Comparison of ENCODE assay signal across 9 cellular contexts in genomic region chr11:3835100-3835485, GRCh38. TPM values are rescaled to one million over a fixed set of nuclear protein-coding genes. Genes with fewer than 3 reads are reported as not detected.
DNase-seq lines count a peak whose midpoint lies in the region; ATAC-seq, FAIRE-seq and TF ChIP-seq lines count a peak whose summit lies in the region.
"Had no signal": no experiment of that assay in that cellular context is flagged by ENCODE, and none has a peak within 500 bp of the region (broad histone marks: within the 10 kb centered on the region; RNA-seq: fewer than 3 reads in every experiment).

No MANE protein-coding gene starts in this region.

- H3K79me1 ChIP-seq in IMR-90 (ENCODE audit: low read depth in 1 of 2, low read length in 2 of 2) (peaks cover 62 to 97% of the 10 kb centered on the region in 2 experiments), mesendoderm (ENCODE audit: low read length) (peaks cover 61% of the 10 kb centered on the region)

- CTCF ChIA-PET in IMR-90 (lab: Yijun Ruan, JAX), result no interaction called here
- CTCF ChIA-PET in GM12878 (lab: Yijun Ruan, JAX), result interaction anchor here (1.0 to 39.6 kb wide), 7 partner anchors 9 to 238 kb away, joined by 3 to 1047 read pairs (median 8); partner anchors contain the start of genes PGAP2 and STIM1

- in situ Hi-C loops in IMR-90 (cut with MboI; ENCODE audit: low sequenced_read_pairs) (no loop called here), GM12878 (cut with MboI) (loop anchor here (25.0 kb wide), 1 partner anchor 552 kb away; the partner anchor contains the start of gene TRIM21)

- H2AFZ ChIP-seq in IMR-90 (replicated peaks; ENCODE audit: low read length, poor library complexity), result no peak overlapping the region
- no peak overlapping the region for H2AFZ ChIP-seq in GM12878 (ENCODE audit: control insufficient read depth, low read depth, low read length)

- H3K56ac ChIP-seq in IMR-90 (ENCODE audit: extremely low read depth, insufficient read depth, low read length), result no peak overlapping the region
- no peak overlapping the region for H3K56ac ChIP-seq in mesendoderm (ENCODE audit: low read length)

- TF ChIP-seq RAD21 in IMR-90 (IDR thresholded peaks at IDR 0.05; ENCODE audit: low read length) (no peak), GM12878 (IDR thresholded peaks at IDR 0.05; ENCODE audit: insufficient read depth, low read depth, low read length) (no peak)

- no peak overlapping the region for H3K4me3 ChIP-seq in BLaER1
- H3K4me3 ChIP-seq in IMR-90 (ENCODE audit: insufficient read depth, low read depth, low read length), result no peak overlapping the region
- peak overlapping the region; percentile 37 for H3K4me3 ChIP-seq in GM12878
- H3K4me3 ChIP-seq in mesendoderm (ENCODE audit: low read length), result no peak overlapping the region

- H3K14ac ChIP-seq in IMR-90 (replicated peaks; ENCODE audit: low read depth, low read length), result peak overlapping the region; percentile 14; the same call in 1 of the 2 replicates

- peak overlapping the region; percentile 52 for H3K27ac ChIP-seq in BLaER1
- H3K27ac ChIP-seq in IMR-90 (ENCODE audit: insufficient read depth, low read length), result no peak overlapping the region
- H3K27ac ChIP-seq in GM12878 (ENCODE audit: control insufficient read depth, insufficient read depth), result peak overlapping the region; percentile 50
- no peak overlapping the region for H3K27ac ChIP-seq in mesendoderm (ENCODE audit: low read depth, low read length)

- H3K9me3 ChIP-seq in BLaER1 (no peaks in the 10 kb centered on the region), IMR-90 (ENCODE audit: control insufficient read depth, insufficient read depth, low read length) (no peaks in the 10 kb centered on the region), GM12878 (replicated peaks; ENCODE audit: control insufficient read depth, insufficient read depth, low read length) (no peaks in the 10 kb centered on the region)

- H3K4ac ChIP-seq in IMR-90 (ENCODE audit: low read depth, low read length) (peak overlapping the region; percentile 34; the same call in 1 of the 2 replicates), mesendoderm (ENCODE audit: low read depth, low read length) (no peak overlapping the region)

- no peak overlapping the region for H2BK20ac ChIP-seq in IMR-90 (ENCODE audit: low read depth, low read length)

- H3K9ac ChIP-seq in BLaER1, result peak overlapping the region; percentile 21; the same call in 1 of the 2 replicates
- H3K9ac ChIP-seq in IMR-90 (ENCODE audit: low read depth, low read length), result no peak overlapping the region
- H3K9ac ChIP-seq in GM12878 (ENCODE audit: control insufficient read depth, insufficient read depth, low read length), result no peak overlapping the region
- H3K9ac ChIP-seq in mesendoderm (ENCODE audit: low read length), result no peak overlapping the region

- H4K20me1 ChIP-seq in BLaER1 (peaks cover 98% of the 10 kb centered on the region), IMR-90 (ENCODE audit: insufficient read depth, low read length) (peaks cover 95% of the 10 kb centered on the region), GM12878 (ENCODE audit: control insufficient read depth, insufficient read depth) (no peaks in the 10 kb centered on the region; the same call in 1 of the 2 replicates)

- no peak for FAIRE-seq in GM12878 (lab: Jason Lieb, UNC)

- no peak overlapping the region for H4K8ac ChIP-seq in IMR-90 (ENCODE audit: low read depth in 2 of 2, low read length in 2 of 2)
- no peak overlapping the region for H4K8ac ChIP-seq in mesendoderm (ENCODE audit: low read depth, low read length)

- H3K18ac ChIP-seq in IMR-90 (ENCODE audit: low read depth, low read length) (no peak overlapping the region), mesendoderm (ENCODE audit: low read length) (no peak overlapping the region)

- H3K4me1 ChIP-seq in BLaER1 (peaks cover 79% of the 10 kb centered on the region), IMR-90 (ENCODE audit: control insufficient read depth, insufficient read depth, low read length) (peaks cover 22% of the 10 kb centered on the region), GM12878 (ENCODE audit: control insufficient read depth, insufficient read depth, low read length) (peaks cover 41% of the 10 kb centered on the region), mesendoderm (ENCODE audit: control insufficient read depth, low read depth, low read length) (peaks cover 28% of the 10 kb centered on the region)

- BruUV-seq in IMR-90 (replicated peaks; lab: Mats Ljungman, UMichigan) (no TSS peak), GM12878 (replicated peaks; lab: Mats Ljungman, UMichigan) (no TSS peak)

- H4K5ac ChIP-seq in IMR-90 (ENCODE audit: low read depth, low read length), result no peak overlapping the region
- H4K5ac ChIP-seq in mesendoderm (ENCODE audit: low read length), result no peak overlapping the region

- ATAC-seq in IMR-90 (ENCODE audit: low read depth), result no peak
- no peak for ATAC-seq in GM12878
- ATAC-seq in GM18909 (IDR thresholded peaks at IDR 0.05; ENCODE audit: poor library complexity, unreplicated experiment), result no peak

- intact Hi-C loops in IMR-90 (cut with micrococcal nuclease), result no loop called here
- intact Hi-C loops in GM12878 (cut with micrococcal nuclease; ENCODE audit: unreplicated experiment), result no loop called here

- no peak for TF ChIP-seq POLR2A in IMR-90 (IDR thresholded peaks at IDR 0.05; ENCODE audit: low read depth, low read length)
- no peak for TF ChIP-seq POLR2A in GM12878 (IDR thresholded peaks at IDR 0.05; ENCODE audit: low read depth, low read length)

- WGBS in IMR-90 (ENCODE audit: extremely low coverage in 2 of 2, insufficient read length in 1 of 2), 2 experiments, result 60% methylated on average over 1 of the region's 3 CpGs; no CpG with 5 or more reads in 1 of the 2 experiments
- 36% methylated on average over 3 of the region's 3 CpGs for WGBS in GM12878 (ENCODE audit: insufficient coverage, insufficient replicate concordance, low lambda C conversion rate, missing lambda C conversion rate)
- WGBS in mesendoderm (ENCODE audit: extremely low coverage, insufficient coverage, low lambda C conversion rate), result no CpG with 5 or more reads among the region's 3 CpGs

- TF ChIP-seq CTCF in IMR-90 (conservative IDR thresholded peaks at IDR 0.05; ENCODE audit: low read depth, low read length), result no peak
- no peak for TF ChIP-seq CTCF in GM12878 (IDR thresholded peaks at IDR 0.05 in 2 of 3, conservative IDR thresholded peaks at IDR 0.05 in 1 of 3; ENCODE audit: control insufficient read depth in 2 of 3, extremely low read depth in 1 of 3, insufficient read depth in 1 of 3, low read depth in 3 of 3, low read length in 3 of 3)

- peak overlapping the region; percentile 94 for H3K4me2 ChIP-seq in BLaER1
- H3K4me2 ChIP-seq in IMR-90 (ENCODE audit: low read depth, low read length), result no peak overlapping the region
- peak overlapping the region; percentile 32 for H3K4me2 ChIP-seq in GM12878 (ENCODE audit: control insufficient read depth, insufficient read depth)
- no peak overlapping the region for H3K4me2 ChIP-seq in mesendoderm (ENCODE audit: low read length)

- peak overlapping the region; percentile 48; the same call in 1 of the 2 replicates for H2AK5ac ChIP-seq in IMR-90 (ENCODE audit: low read depth, low read length)
- H2AK5ac ChIP-seq in mesendoderm (ENCODE audit: low read length), result no peak overlapping the region

- peaks cover 95% of the 10 kb centered on the region for H3K79me2 ChIP-seq in GM12878 (ENCODE audit: control insufficient read depth, insufficient read depth, low read length)
- peaks cover 38% of the 10 kb centered on the region for H3K79me2 ChIP-seq in mesendoderm (ENCODE audit: control insufficient read depth, insufficient read depth, low read length)

- dilution Hi-C loops in IMR-90 (cut with HindIII; ENCODE audit: low sequenced_read_pairs, unreplicated experiment), result no loop called here

- SMC1A ChIA-PET in GM12878 (lab: Charles Lee; ENCODE audit: uncharacterized antibody, unreplicated experiment), result interaction anchor here (1.1 to 12.4 kb wide), 6 partner anchors 15 to 222 kb away, joined by 3 to 188 read pairs (median 4); partner anchors contain the start of genes PGAP2 and STIM1

- H2BK120ac ChIP-seq in IMR-90 (ENCODE audit: low read depth, low read length) (no peak overlapping the region), mesendoderm (ENCODE audit: low read depth, low read length) (no peak overlapping the region)

- H2BK15ac ChIP-seq in IMR-90 (ENCODE audit: low read depth, low read length), result no peak overlapping the region
- H2BK15ac ChIP-seq in mesendoderm (replicated peaks; ENCODE audit: low read depth), result no peak overlapping the region

- TF ChIP-seq EP300 in GM12878 (IDR thresholded peaks at IDR 0.05; ENCODE audit: borderline replicate concordance in 1 of 2, control insufficient read depth in 1 of 2, low read depth in 2 of 2, low read length in 2 of 2), result no peak

- DNase-seq in IMR-90 (peak; percentile 27), GM12878 (ENCODE audit: low read depth, low spot score) (no peak), mesendoderm (peak; percentile 21), NCI-H526 treated with DMSO at 0.1 percent for 48 hours (lab: John Stamatoyannopoulos, UW) (no peak), NCI-H2171 treated with DMSO at 0.1 percent for 48 hours (lab: John Stamatoyannopoulos, UW) (no peak), COR-L47 (lab: John Stamatoyannopoulos, UW) (no peak)
- DNase-seq: DMS79 treated with DMSO at 0.1 percent for 48 hours had no signal

- RAD21 ChIA-PET in GM12878 (lab: Charles Lee; ENCODE audit: unreplicated experiment), result interaction anchor here (0.8 to 12.7 kb wide), 4 partner anchors 9 to 238 kb away, joined by 3 to 304 read pairs (median 20); partner anchors contain the start of gene STIM1

- peak overlapping the region; percentile 57 for H2AK9ac ChIP-seq in IMR-90 (replicated peaks; ENCODE audit: low read depth, low read length, poor library complexity)

- H4K91ac ChIP-seq in IMR-90 (ENCODE audit: insufficient read depth, low read depth, low read length), result peak overlapping the region; percentile 1; the same call in 1 of the 2 replicates

- POLR2A ChIA-PET in IMR-90 (lab: Charles Lee; ENCODE audit: unreplicated experiment), result no interaction called here
- POLR2A ChIA-PET in GM12878 (lab: Charles Lee), result interaction anchor here (0.7 to 12.0 kb wide), 5 partner anchors 19 to 211 kb away, joined by 3 to 242 read pairs (median 4); partner anchors contain the start of gene STIM1

- H2BK5ac ChIP-seq in IMR-90 (ENCODE audit: low read depth, low read length, poor library complexity, severe bottlenecking), result no peak overlapping the region
- no peak overlapping the region for H2BK5ac ChIP-seq in mesendoderm (ENCODE audit: low read length)

- H3K9me1 ChIP-seq in IMR-90 (ENCODE audit: insufficient read depth, low read length), result peaks cover 59% of the 10 kb centered on the region

- peaks cover 52% of the 10 kb centered on the region for H3K36me3 ChIP-seq in BLaER1
- peaks cover 8% of the 10 kb centered on the region for H3K36me3 ChIP-seq in IMR-90 (ENCODE audit: control insufficient read depth, insufficient read depth, low read length)
- peaks cover 9 to 23% of the 10 kb centered on the region in 2 experiments; a peak in 3 of 4 replicates for H3K36me3 ChIP-seq in GM12878 (ENCODE audit: control insufficient read depth in 2 of 2, insufficient read depth in 2 of 2, low read length in 1 of 2)
- peaks cover 4% of the 10 kb centered on the region for H3K36me3 ChIP-seq in mesendoderm (ENCODE audit: control insufficient read depth, insufficient read depth, low read length)

- H3K27me3 ChIP-seq in BLaER1 (no peaks in the 10 kb centered on the region), IMR-90 (ENCODE audit: control insufficient read depth, insufficient read depth, low read length) (no peaks in the 10 kb centered on the region), GM12878 (replicated peaks in 1 of 2; ENCODE audit: control insufficient read depth in 2 of 2, insufficient read depth in 2 of 2, low read length in 1 of 2) (no peaks in the 10 kb centered on the region), mesendoderm (ENCODE audit: insufficient read depth, low read length, poor library complexity) (no peaks in the 10 kb centered on the region)

- H3K23ac ChIP-seq in IMR-90 (ENCODE audit: low read depth, low read length) (peak overlapping the region; percentile 61), mesendoderm (ENCODE audit: low read length) (no peak overlapping the region)

RNA-seq across cellular contexts. Expression of gene RHOG, which starts 5.7 kb away (rescaled TPM):
- total RNA-seq in IMR-90 (2012; rRNA removed), result 16.3 and 20.6 TPM in 2 replicates
- polyA plus RNA-seq in IMR-90 (2012; rRNA removed), result 106 and 114 TPM in 2 replicates
- polyA plus RNA-seq in IMR-90 (2012; cell fraction: cytosol; rRNA removed), result 41.7 and 123 TPM in 2 replicates
- polyA plus RNA-seq in IMR-90 (2012; cell fraction: nucleus; rRNA removed; ENCODE audit: low replicate concordance), result 16.5 and 40.2 TPM in 2 replicates
- 35.7 and 37.8 TPM in 2 replicates for total RNA-seq in GM12878 (2013; cell fraction: nucleolus; rRNA removed)
- 56.2 and 64.7 TPM in 2 replicates for total RNA-seq in GM12878 (2014; rRNA removed)
- total RNA-seq in GM12878 (2014; rRNA removed; fragmentation: Illumina TruSeq; extraction: Trizol), result 47.7 and 48.8 TPM in 2 replicates
- total RNA-seq in GM12878 (2021), result 128 and 137 TPM in 2 replicates
- 51.6 TPM for polyA plus RNA-seq in GM12878 (2011; ENCODE audit: low read depth)
- polyA plus RNA-seq in GM12878 (2011; rRNA removed), result 45.0 and 121 TPM in 2 replicates
- polyA plus RNA-seq in GM12878 (2011; cell fraction: cytosol; rRNA removed), result 237 and 296 TPM in 2 replicates
- 108 and 111 TPM in 2 replicates for polyA plus RNA-seq in GM12878 (2011; cell fraction: nucleus; rRNA removed)
- 103 and 132 TPM in 2 replicates for polyA plus RNA-seq in GM12878 (2012)
- 51.4 and 98.2 TPM in 2 replicates for polyA plus RNA-seq in GM12878 (2014; fragmentation: Illumina TruSeq; extraction: Trizol)
- 10 to 100 TPM; 16.0 to 42.0 TPM for polyA plus RNA-seq in GM12878 (2014; fragmentation: Nextera tagmentation; extraction: Ambion mirVana)
- polyA plus RNA-seq in GM12878 (2014; rRNA removed), result 172 and 192 TPM in 2 replicates
- polyA plus RNA-seq in GM12878 (2016; fragmentation: Nextera tagmentation; extraction: Ambion mirVana), result 100 to 1,000 TPM in 1 of 2 experiments, 10 to 100 TPM in 1; 91.4 to 109 TPM
- polyA minus RNA-seq in GM12878 (2011; rRNA and poly(A)+ RNA removed), result 171 and 213 TPM in 2 replicates
- 95.8 and 106 TPM in 2 replicates for polyA minus RNA-seq in GM12878 (2011; cell fraction: cytosol; rRNA and poly(A)+ RNA removed)
- polyA minus RNA-seq in GM12878 (2011; cell fraction: nucleus; rRNA and poly(A)+ RNA removed), result 45.0 and 71.6 TPM in 2 replicates
- polyA plus RNA-seq in mesendoderm (2013, experiment 1 of 2), result 38.2 TPM
- polyA plus RNA-seq in mesendoderm (2013, experiment 2 of 2), result 34.7 TPM

RNA-seq across cellular contexts. Expression of gene STIM1, which starts 20.4 kb away (rescaled TPM):
- total RNA-seq in IMR-90 (2012; rRNA removed), result 13.9 and 17.9 TPM in 2 replicates
- polyA plus RNA-seq in IMR-90 (2012; rRNA removed), result 19.2 and 23.0 TPM in 2 replicates
- polyA plus RNA-seq in IMR-90 (2012; cell fraction: cytosol; rRNA removed), result 24.2 and 28.5 TPM in 2 replicates
- polyA plus RNA-seq in IMR-90 (2012; cell fraction: nucleus; rRNA removed; ENCODE audit: low replicate concordance), result 34.8 and 44.6 TPM in 2 replicates
- 113 and 116 TPM in 2 replicates for total RNA-seq in GM12878 (2013; cell fraction: nucleolus; rRNA removed)
- total RNA-seq in GM12878 (2014; rRNA removed), result 21.6 and 24.0 TPM in 2 replicates
- 24.9 and 26.0 TPM in 2 replicates for total RNA-seq in GM12878 (2014; rRNA removed; fragmentation: Illumina TruSeq; extraction: Trizol)
- 55.9 and 57.7 TPM in 2 replicates for total RNA-seq in GM12878 (2021)
- 36.6 TPM for polyA plus RNA-seq in GM12878 (2011; ENCODE audit: low read depth)
- 36.3 and 39.3 TPM in 2 replicates for polyA plus RNA-seq in GM12878 (2011; rRNA removed)
- polyA plus RNA-seq in GM12878 (2011; cell fraction: cytosol; rRNA removed), result 40.8 and 42.5 TPM in 2 replicates
- 68.6 and 72.6 TPM in 2 replicates for polyA plus RNA-seq in GM12878 (2011; cell fraction: nucleus; rRNA removed)
- 45.2 and 48.9 TPM in 2 replicates for polyA plus RNA-seq in GM12878 (2012)
- polyA plus RNA-seq in GM12878 (2014; fragmentation: Illumina TruSeq; extraction: Trizol), result 29.1 and 37.0 TPM in 2 replicates
- polyA plus RNA-seq in GM12878 (2014; fragmentation: Nextera tagmentation; extraction: Ambion mirVana), result 1 to 10 TPM; 8.6 to 9.9 TPM
- 26.7 and 31.0 TPM in 2 replicates for polyA plus RNA-seq in GM12878 (2014; rRNA removed)
- 10 to 100 TPM; 31.8 to 36.8 TPM for polyA plus RNA-seq in GM12878 (2016; fragmentation: Nextera tagmentation; extraction: Ambion mirVana)
- polyA minus RNA-seq in GM12878 (2011; rRNA and poly(A)+ RNA removed), result 143 and 245 TPM in 2 replicates
- 25.1 and 38.3 TPM in 2 replicates for polyA minus RNA-seq in GM12878 (2011; cell fraction: cytosol; rRNA and poly(A)+ RNA removed)
- 42.4 and 62.3 TPM in 2 replicates for polyA minus RNA-seq in GM12878 (2011; cell fraction: nucleus; rRNA and poly(A)+ RNA removed)
- polyA plus RNA-seq in mesendoderm (2013, experiment 1 of 2), result 9.2 TPM
- 8.3 TPM for polyA plus RNA-seq in mesendoderm (2013, experiment 2 of 2)

RNA-seq across cellular contexts. Expression of gene PGAP2, which starts 26.7 kb away (rescaled TPM):
- total RNA-seq in IMR-90 (2012; rRNA removed), result 10.6 TPM in 2 replicates
- 31.3 and 36.7 TPM in 2 replicates for polyA plus RNA-seq in IMR-90 (2012; rRNA removed)
- 22.4 and 36.8 TPM in 2 replicates for polyA plus RNA-seq in IMR-90 (2012; cell fraction: cytosol; rRNA removed)
- 74.5 and 92.9 TPM in 2 replicates for polyA plus RNA-seq in IMR-90 (2012; cell fraction: nucleus; rRNA removed; ENCODE audit: low replicate concordance)
- 33.0 and 36.2 TPM in 2 replicates for total RNA-seq in GM12878 (2013; cell fraction: nucleolus; rRNA removed)
- total RNA-seq in GM12878 (2014; rRNA removed), result 23.3 and 24.9 TPM in 2 replicates
- 12.3 and 13.1 TPM in 2 replicates for total RNA-seq in GM12878 (2014; rRNA removed; fragmentation: Illumina TruSeq; extraction: Trizol)
- 26.4 and 27.7 TPM in 2 replicates for total RNA-seq in GM12878 (2021)
- polyA plus RNA-seq in GM12878 (2011; ENCODE audit: low read depth), result 21.2 TPM
- polyA plus RNA-seq in GM12878 (2011; rRNA removed), result 16.6 and 34.5 TPM in 2 replicates
- polyA plus RNA-seq in GM12878 (2011; cell fraction: cytosol; rRNA removed), result 39.5 and 49.8 TPM in 2 replicates
- polyA plus RNA-seq in GM12878 (2011; cell fraction: nucleus; rRNA removed), result 66.3 and 87.2 TPM in 2 replicates
- polyA plus RNA-seq in GM12878 (2012), result 32.0 and 34.8 TPM in 2 replicates
- 25.0 and 30.5 TPM in 2 replicates for polyA plus RNA-seq in GM12878 (2014; fragmentation: Illumina TruSeq; extraction: Trizol)
- polyA plus RNA-seq in GM12878 (2014; fragmentation: Nextera tagmentation; extraction: Ambion mirVana), result 10 to 100 TPM; 25.4 to 37.4 TPM
- 35.6 and 36.2 TPM in 2 replicates for polyA plus RNA-seq in GM12878 (2014; rRNA removed)
- polyA plus RNA-seq in GM12878 (2016; fragmentation: Nextera tagmentation; extraction: Ambion mirVana), result 10 to 100 TPM; 33.4 to 37.2 TPM
- 43.8 and 54.2 TPM in 2 replicates for polyA minus RNA-seq in GM12878 (2011; rRNA and poly(A)+ RNA removed)
- 13.0 and 13.3 TPM in 2 replicates for polyA minus RNA-seq in GM12878 (2011; cell fraction: cytosol; rRNA and poly(A)+ RNA removed)
- 11.4 and 12.9 TPM in 2 replicates for polyA minus RNA-seq in GM12878 (2011; cell fraction: nucleus; rRNA and poly(A)+ RNA removed)
- polyA plus RNA-seq in mesendoderm (2013, experiment 1 of 2), result 55.1 TPM
- polyA plus RNA-seq in mesendoderm (2013, experiment 2 of 2), result 56.2 TPM

RNA-seq across cellular contexts. Expression of gene NUP98, which starts 37.7 kb away (rescaled TPM):
- total RNA-seq in IMR-90 (2012; rRNA removed), result 138 and 145 TPM in 2 replicates
- polyA plus RNA-seq in IMR-90 (2012; rRNA removed), result 103 and 105 TPM in 2 replicates
- 69.7 and 79.4 TPM in 2 replicates for polyA plus RNA-seq in IMR-90 (2012; cell fraction: cytosol; rRNA removed)
- 137 and 211 TPM in 2 replicates for polyA plus RNA-seq in IMR-90 (2012; cell fraction: nucleus; rRNA removed; ENCODE audit: low replicate concordance)
- 266 and 283 TPM in 2 replicates for total RNA-seq in GM12878 (2013; cell fraction: nucleolus; rRNA removed)
- 108 and 115 TPM in 2 replicates for total RNA-seq in GM12878 (2014; rRNA removed)
- total RNA-seq in GM12878 (2014; rRNA removed; fragmentation: Illumina TruSeq; extraction: Trizol), result 87.2 and 87.4 TPM in 2 replicates
- total RNA-seq in GM12878 (2021), result 69.1 and 74.8 TPM in 2 replicates
- 31.5 TPM for polyA plus RNA-seq in GM12878 (2011; ENCODE audit: low read depth)
- polyA plus RNA-seq in GM12878 (2011; rRNA removed), result 60.6 and 88.1 TPM in 2 replicates
- 134 and 136 TPM in 2 replicates for polyA plus RNA-seq in GM12878 (2011; cell fraction: cytosol; rRNA removed)
- 134 and 159 TPM in 2 replicates for polyA plus RNA-seq in GM12878 (2011; cell fraction: nucleus; rRNA removed)
- polyA plus RNA-seq in GM12878 (2012), result 34.0 and 39.3 TPM in 2 replicates
- 72.0 and 96.6 TPM in 2 replicates for polyA plus RNA-seq in GM12878 (2014; fragmentation: Illumina TruSeq; extraction: Trizol)
- 10 to 100 TPM; 21.7 to 23.7 TPM for polyA plus RNA-seq in GM12878 (2014; fragmentation: Nextera tagmentation; extraction: Ambion mirVana)
- 75.7 and 82.9 TPM in 2 replicates for polyA plus RNA-seq in GM12878 (2014; rRNA removed)
- polyA plus RNA-seq in GM12878 (2016; fragmentation: Nextera tagmentation; extraction: Ambion mirVana), result 10 to 100 TPM; 47.8 to 56.0 TPM
- 237 and 286 TPM in 2 replicates for polyA minus RNA-seq in GM12878 (2011; rRNA and poly(A)+ RNA removed)
- polyA minus RNA-seq in GM12878 (2011; cell fraction: cytosol; rRNA and poly(A)+ RNA removed), result 82.7 and 83.8 TPM in 2 replicates
- 64.2 and 108 TPM in 2 replicates for polyA minus RNA-seq in GM12878 (2011; cell fraction: nucleus; rRNA and poly(A)+ RNA removed)
- polyA plus RNA-seq in mesendoderm (2013, experiment 1 of 2), result 72.3 TPM
- 72.2 TPM for polyA plus RNA-seq in mesendoderm (2013, experiment 2 of 2)

Comparison
In these comparisons a context has a peak if more than half of its experiments do, and no peak if none do; other contexts are left out.
1. H3K27ac ChIP-seq: peak in BLaER1 (single experiment) and GM12878 (single experiment); none in IMR-90 (single experiment) and mesendoderm (single experiment).
2. H3K4me2 ChIP-seq: peak in BLaER1 (single experiment) and GM12878 (single experiment); none in IMR-90 (single experiment) and mesendoderm (single experiment).
3. DNase-seq: peak in IMR-90 (single experiment) and mesendoderm (single experiment); none in GM12878 (single experiment), NCI-H526 treated with DMSO at 0.1 percent for 48 hours (single experiment), NCI-H2171 treated with DMSO at 0.1 percent for 48 hours (single experiment) and COR-L47 (single experiment).